24 cellular contexts compared by ENCODE assay signal in the genomic region with DNA sequence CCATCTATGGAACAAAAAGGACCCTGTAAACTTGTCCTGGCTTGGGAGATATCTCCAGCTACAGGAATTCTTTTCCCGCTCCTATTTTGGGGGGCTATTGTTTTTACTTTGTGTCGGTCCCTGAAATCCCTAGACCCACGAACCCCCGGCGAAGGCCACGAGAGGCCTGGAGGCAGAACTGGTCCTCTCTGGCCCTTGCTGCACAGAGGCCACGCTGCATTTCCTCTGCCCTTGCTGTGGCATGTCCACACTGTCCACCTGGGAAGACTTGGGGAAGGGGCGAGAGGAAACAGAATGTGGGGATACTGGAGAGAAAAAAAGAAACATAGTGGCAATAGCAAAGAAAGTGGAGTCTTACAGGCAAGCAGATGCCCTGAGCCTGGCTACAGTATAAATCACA. TPM values are rescaled to one million over a fixed set of nuclear protein-coding genes. Genes with fewer than 3 reads are reported as not detected.
"Had no signal": no experiment of that assay in that cellular context is flagged by ENCODE, and none has a peak within 500 bp of the region (broad histone marks: within the 10 kb centered on the region; RNA-seq: fewer than 3 reads in every experiment).

No MANE protein-coding gene starts in this region.

- ATAC-seq: activated CD4-positive, CD25-positive, alpha-beta regulatory T cell treated with anti-CD3 and anti-CD28 coated beads, Interleukin-2, amount 50 U/mL, for 24 hours; activated T-cell treated with anti-CD3 and anti-CD28 coated beads, Interleukin-2, amount 50 U/mL, for 4 hours; foreskin keratinocyte; left lung; mucosa of descending colon; SK-N-SH treated with all-trans-retinoic acid at 6 μM for 48 hours; stimulated activated naive CD8-positive, alpha-beta T cell treated with anti-CD3 and anti-CD28 coated beads, Interleukin-15, Interleukin-2, amounts not matched to agents 100 U/mL and 50 U/mL, for 24 hours had no signal

- DNase-seq: activated CD4-positive, alpha-beta T cell treated with anti-CD3 and anti-CD28 coated beads, Interleukin-2, amount 50 U/mL, for 1 hour; activated CD8-positive, alpha-beta memory T cell treated with anti-CD3 and anti-CD28 coated beads, Interleukin-2, amount 50 U/mL, for 4 hours; activated naive CD4-positive, alpha-beta T cell treated with anti-CD3 and anti-CD28 coated beads, Interleukin-2, amount 50 U/mL, for 16 hours; activated T-cell treated with anti-CD3 and anti-CD28 coated beads, Interleukin-2, amount 50 U/mL, for 4 hours; adrenal gland; central memory CD4-positive, alpha-beta T cell; foreskin keratinocyte; glutamatergic neuron; hippocampal formation; naive B cell; pancreas; stimulated activated CD4-positive, alpha-beta T cell treated with anti-CD3 and anti-CD28 coated beads, Interleukin-2, amount 100 ng/mL, for 24 hours; stimulated activated naive CD8-positive, alpha-beta T cell treated with anti-CD3 and anti-CD28 coated beads, Interleukin-15, Interleukin-2, amounts not matched to agents 100 U/mL and 50 U/mL, for 24 hours; substantia nigra; T1000 had no signal

- H3K27me3 ChIP-seq: pancreas, vagina had no signal

- H3K4me3 ChIP-seq: adrenal gland, left lung, mucosa of descending colon, pancreas, vagina had no signal

- FAIRE-seq: colon, islet of Langerhans, pancreas had no signal

- H3K36me3 ChIP-seq: adrenal gland, left lung, pancreas, vagina had no signal

- H3K9me3 Mint-ChIP-seq: activated T-cell treated with anti-CD3 and anti-CD28 coated beads, Interleukin-2, amount 50 U/mL, for 4 hours; memory B cell; naive B cell had no signal

- H3K4me1 ChIP-seq: adrenal gland, foreskin keratinocyte, left lung, pancreas had no signal

- H3K27ac ChIP-seq: adrenal gland, foreskin keratinocyte, left lung, pancreas, vagina had no signal

- H3K4me3 Mint-ChIP-seq: activated T-cell treated with anti-CD3 and anti-CD28 coated beads, Interleukin-2, amount 50 U/mL, for 4 hours; memory B cell had no signal

- H3K36me3 Mint-ChIP-seq: memory B cell, naive B cell had no signal

- H3K27ac Mint-ChIP-seq: memory B cell, naive B cell had no signal

- H3K9me3 ChIP-seq: adrenal gland, left lung, mucosa of descending colon, pancreas, vagina had no signal

RNA-seq across cellular contexts. Expression of gene ANO1, which starts 2.3 kb away (rescaled TPM):
- total RNA-seq: T-helper 1 cell treated with Interleukin-12 subunit alpha and Interleukin-12 subunit beta and Interleukin-4 antibody, amounts not matched to agents 30 ng/mL and 1 ng/mL, for 36 hours had no signal
